Comparison of ENCODE assay signal across 11 cellular contexts in genomic region chr2:95206086-95206485, GRCh38. TPM values are rescaled to one million over a fixed set of nuclear protein-coding genes. Genes with fewer than 3 reads are reported as not detected.
A peak's percentile ranks its signal among the peaks of the same experiment; 100 is the strongest.
DNase-seq lines count a peak whose midpoint lies in the region; ATAC-seq and TF ChIP-seq lines count a peak whose summit lies in the region.
"Had no signal": no experiment of that assay in that cellular context is flagged by ENCODE, and none has a peak within 500 bp of the region (broad histone marks: within the 10 kb centered on the region; RNA-seq: fewer than 3 reads in every experiment).

No MANE protein-coding gene starts in this region.

- H3K27me3 Mint-ChIP-seq in CD4-positive, alpha-beta T cell: no peaks in the 10 kb centered on the region
- no peaks in the 10 kb centered on the region for H3K27me3 Mint-ChIP-seq in central memory CD8-positive, alpha-beta T cell
- H3K27me3 Mint-ChIP-seq in natural killer cell (ENCODE audit: low read depth in 2 of 2): no peaks in the 10 kb centered on the region

- H3K9me3 ChIP-seq in CD4-positive, alpha-beta T cell (ENCODE audit: control insufficient read depth, low read length): peaks cover 7% of the 10 kb centered on the region
- H3K9me3 ChIP-seq in HUES64 (ENCODE audit: insufficient read depth, low read depth, low read length): peaks cover 16% of the 10 kb centered on the region; the same call in 1 of the 2 replicates

- no peaks in the 10 kb centered on the region for H3K27me3 ChIP-seq in CD4-positive, alpha-beta T cell (ENCODE audit: control insufficient read depth, insufficient read depth, low read length)
- H3K27me3 ChIP-seq in HUES64 (ENCODE audit: insufficient read depth, low read length): peaks cover 14% of the 10 kb centered on the region

- POLR2A ChIA-PET in CD4-positive, alpha-beta T cell (lab: Charles Lee): interaction anchor here (0.8 kb wide), 1 partner anchor 196 kb away, joined by 3 read pairs; no protein-coding TSS in a partner anchor

- peak overlapping the region; percentile 95 for H3K4me3 Mint-ChIP-seq in CD4-positive, alpha-beta T cell
- peak overlapping the region; percentile 95 for H3K4me3 Mint-ChIP-seq in central memory CD8-positive, alpha-beta T cell
- peak overlapping the region; percentile 96 for H3K4me3 Mint-ChIP-seq in natural killer cell

- peaks cover 22% of the 10 kb centered on the region for H3K36me3 ChIP-seq in HUES64 (ENCODE audit: insufficient read depth, low read length)

- DNase-seq in CD4-positive, alpha-beta T cell: no peak
- no peak for DNase-seq in central memory CD8-positive, alpha-beta T cell (ENCODE audit: low spot score in 2 of 2)
- DNase-seq in natural killer cell (no peak), NCI-H2107 treated with DMSO at 0.1 percent for 48 hours (lab: John Stamatoyannopoulos, UW; ENCODE audit: unreplicated experiment) (no peak), NCI-H1105 (lab: John Stamatoyannopoulos, UW) (no peak), nucleus accumbens (lab: John Stamatoyannopoulos, UW) (no peak)
- DNase-seq: amygdala, EL, IMR-90 had no signal

- no peak overlapping the region for H3K27ac Mint-ChIP-seq in CD4-positive, alpha-beta T cell
- peak overlapping the region; percentile 88 for H3K27ac Mint-ChIP-seq in central memory CD8-positive, alpha-beta T cell (ENCODE audit: low read depth)
- H3K27ac Mint-ChIP-seq in natural killer cell: peak overlapping the region in 1 of 2 donors; percentile 89

- intact Hi-C loops in CD4-positive, alpha-beta T cell (cut with DNase I, micrococcal nuclease): loop anchor here in 1 of 2 experiments (2.0 to 5.0 kb wide), 3 partner anchors 41 to 196 kb away; partner anchors contain the start of genes FAHD2A and ZNF2
- intact Hi-C loops in natural killer cell (cut with micrococcal nuclease): loop anchor here (5.0 kb wide), 1 partner anchor 129 kb away; no protein-coding TSS in a partner anchor

- CTCF ChIA-PET in CD4-positive, alpha-beta T cell (lab: Charles Lee): no interaction called here

- peaks cover 9% of the 10 kb centered on the region for H3K4me1 ChIP-seq in HUES64 (ENCODE audit: insufficient read depth, low read length)

- H3K4me1 Mint-ChIP-seq in CD4-positive, alpha-beta T cell (ENCODE audit: low read depth): peaks cover 29% of the 10 kb centered on the region
- peaks cover 40% of the 10 kb centered on the region for H3K4me1 Mint-ChIP-seq in central memory CD8-positive, alpha-beta T cell
- peaks cover 22 to 28% of the 10 kb centered on the region in 2 donors for H3K4me1 Mint-ChIP-seq in natural killer cell

- peaks cover 52% of the 10 kb centered on the region for H3K36me3 Mint-ChIP-seq in CD4-positive, alpha-beta T cell (ENCODE audit: low read depth)
- peaks cover 4% of the 10 kb centered on the region for H3K36me3 Mint-ChIP-seq in central memory CD8-positive, alpha-beta T cell (ENCODE audit: insufficient read depth)
- peaks cover 22% of the 10 kb centered on the region for H3K36me3 Mint-ChIP-seq in natural killer cell

- H3K4me3 ChIP-seq in HUES64 (ENCODE audit: low read length): peak overlapping the region; percentile 83

- no peak overlapping the region for H3K9ac ChIP-seq in HUES64 (ENCODE audit: low read depth, low read length)

- WGBS in HUES64: 6% methylated on average over 10 of the region's 10 CpGs

- no peak for TF ChIP-seq CTCF in CD4-positive, alpha-beta T cell (IDR thresholded peaks at IDR 0.05)
- no peak for TF ChIP-seq CTCF in natural killer cell (IDR thresholded peaks at IDR 0.05)

- no peak for ATAC-seq in CD4-positive, alpha-beta T cell (ENCODE audit: poor library complexity)
- ATAC-seq in central memory CD8-positive, alpha-beta T cell (replicated peaks; ENCODE audit: extremely low read depth, poor library complexity, severe bottlenecking): no peak
- ATAC-seq in natural killer cell: no peak
- no peak for ATAC-seq in HG02938 (IDR thresholded peaks at IDR 0.05; ENCODE audit: unreplicated experiment)

- peaks cover 8% of the 10 kb centered on the region for H3K9me3 Mint-ChIP-seq in CD4-positive, alpha-beta T cell
- peaks cover 20% of the 10 kb centered on the region for H3K9me3 Mint-ChIP-seq in central memory CD8-positive, alpha-beta T cell
- peaks cover 5% of the 10 kb centered on the region in 2 donors for H3K9me3 Mint-ChIP-seq in natural killer cell

- H3K27ac ChIP-seq in CD4-positive, alpha-beta T cell (ENCODE audit: low read depth, low read length): no peak overlapping the region
- H3K27ac ChIP-seq in HUES64 (ENCODE audit: low read depth, low read length): no peak overlapping the region

RNA-seq across cellular contexts. Expression of gene ZNF892, which starts 1.2 kb away (rescaled TPM):
- total RNA-seq in CD4-positive, alpha-beta T cell: 1 to 10 TPM in 1 of 2 experiments, under 1 TPM in 1; 0.82 to 1.1 TPM
- polyA plus RNA-seq in HUES64 (2013, experiment 1 of 2): 5.1 TPM
- polyA plus RNA-seq in HUES64 (2013, experiment 2 of 2): 5.3 TPM
- 1 to 10 TPM; 2.9 to 4.6 (median 3.2) TPM for total RNA-seq in natural killer cell

RNA-seq across cellular contexts. Expression of gene ZNF2, which starts 40.5 kb away (rescaled TPM):
- under 1 TPM in 1 of 2 experiments, not detected in 1; 0.53 TPM for total RNA-seq in CD4-positive, alpha-beta T cell
- polyA plus RNA-seq in HUES64 (2013, experiment 1 of 2): 1.8 TPM
- polyA plus RNA-seq in HUES64 (2013, experiment 2 of 2): 1.8 TPM
- total RNA-seq in natural killer cell: 1 to 10 TPM in 2 of 3 donors, under 1 TPM in 1; 0.96 to 2.7 (median 2.4) TPM

RNA-seq across cellular contexts. Expression of gene ZNF514, which starts 46.4 kb away (rescaled TPM):
- total RNA-seq in CD4-positive, alpha-beta T cell: 1 to 10 TPM; 4.7 to 6.3 TPM
- 5.8 TPM for polyA plus RNA-seq in HUES64 (2013, experiment 1 of 2)
- polyA plus RNA-seq in HUES64 (2013, experiment 2 of 2): 7.2 TPM
- total RNA-seq in natural killer cell: 10 to 100 TPM; 12.4 to 26.0 (median 12.8) TPM
